In genomic region chr17:43908111-43908721, GRCh38 we compare ENCODE assay signal across 9 cellular contexts.
DNase-seq lines count a peak whose midpoint lies in the region; ATAC-seq and TF ChIP-seq lines count a peak whose summit lies in the region.
"Had no signal": no experiment of that assay in that cellular context is flagged by ENCODE, and none has a peak within 500 bp of the region (broad histone marks: within the 10 kb centered on the region; RNA-seq: fewer than 3 reads in every experiment).

No MANE protein-coding gene starts in this region.

- TF ChIP-seq CTCF in coronary artery (IDR thresholded peaks at IDR 0.05) = no peak

- H3K4me3 ChIP-seq in coronary artery = peak overlapping the region; percentile 86

- DNase-seq in COLO829 (ENCODE audit: low spot score) (peak; percentile 69), NCI-H1105 (lab: John Stamatoyannopoulos, UW) (peak; percentile 11), coronary artery (ENCODE audit: low spot score) (peak; percentile 88), left kidney (ENCODE audit: low read depth, low spot score) (peak; percentile 89)
- peak; percentile 70 for DNase-seq in activated CD4-positive, alpha-beta T cell treated with anti-CD3 and anti-CD28 coated beads for 48 hours
- peak; percentile 63 for DNase-seq in stimulated activated CD4-positive, alpha-beta T cell treated with anti-CD3 and anti-CD28 coated beads, Interleukin-4, amount 100 ng/mL, for 1 hour

- ATAC-seq in GM21737 (IDR thresholded peaks at IDR 0.05; ENCODE audit: unreplicated experiment) (no peak), HG03095 (IDR thresholded peaks at IDR 0.05; ENCODE audit: unreplicated experiment) (no peak)

- peak overlapping the region; percentile 93 to 96 for H3K27ac ChIP-seq in coronary artery
- H3K27ac ChIP-seq: HL-60 had no signal

Comparison
In these comparisons a context has a peak if more than half of its experiments do, and no peak if none do; other contexts are left out.
1. DNase-seq: peak in every context shown above with its lines; median percentile 89 in left kidney; 88 in coronary artery; 70 in activated CD4-positive, alpha-beta T cell treated with anti-CD3 and anti-CD28 coated beads for 48 hours; 69 in COLO829; 63 in stimulated activated CD4-positive, alpha-beta T cell treated with anti-CD3 and anti-CD28 coated beads, Interleukin-4, amount 100 ng/mL, for 1 hour; 11 in NCI-H1105.